15 cellular contexts compared by ENCODE assay signal in the genomic region with DNA sequence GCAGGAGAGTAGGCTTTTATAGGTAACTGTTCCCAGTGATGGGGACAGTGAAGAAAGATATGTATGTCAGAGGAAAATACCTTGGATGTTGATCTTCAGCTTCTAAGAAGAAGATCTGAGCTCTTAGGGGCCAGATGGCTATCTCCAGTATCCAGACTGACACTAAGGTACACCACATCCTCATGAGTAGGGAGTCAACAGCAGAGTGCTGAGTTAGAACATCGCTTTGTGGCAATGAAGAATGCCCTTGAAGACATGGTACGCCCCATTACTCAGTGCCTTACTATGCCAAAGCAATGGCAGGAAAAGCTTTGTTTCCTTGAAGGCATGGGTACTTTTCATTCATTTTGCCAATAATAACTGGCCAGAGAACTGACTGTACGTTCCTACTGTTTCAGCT.
DNase-seq lines count a peak whose midpoint lies in the region; ATAC-seq, FAIRE-seq and TF ChIP-seq lines count a peak whose summit lies in the region.
"Had no signal": no experiment of that assay in that cellular context is flagged by ENCODE, and none has a peak within 500 bp of the region (broad histone marks: within the 10 kb centered on the region; RNA-seq: fewer than 3 reads in every experiment).

No MANE protein-coding gene starts in this region.

- TF ChIP-seq CTCF in bronchial epithelial cell (IDR thresholded peaks at IDR 0.05; ENCODE audit: insufficient read depth, low read length, severe bottlenecking) = no peak
- no peak for TF ChIP-seq CTCF in keratinocyte (optimal IDR thresholded peaks at IDR 0.05 in 1 of 3, IDR thresholded peaks at IDR 0.05 in 1 of 3, conservative IDR thresholded peaks at IDR 0.05 in 1 of 3; ENCODE audit: extremely low read depth in 1 of 3, insufficient read depth in 2 of 3, low read length in 3 of 3)
- no peak for TF ChIP-seq CTCF in coronary artery (IDR thresholded peaks at IDR 0.05)

- H2AFZ ChIP-seq in keratinocyte (ENCODE audit: control insufficient read depth, low read length) = peak overlapping the region; percentile 12

- H3K79me2 ChIP-seq in keratinocyte (ENCODE audit: control insufficient read depth, insufficient read depth, low read length) = no peaks in the 10 kb centered on the region

- H3K4me1 ChIP-seq in keratinocyte (ENCODE audit: control insufficient read depth, extremely low read depth, insufficient read depth, low read length) = peaks cover 43% of the 10 kb centered on the region

- dilution Hi-C loops in keratinocyte (cut with MboI; ENCODE audit: extremely low pct_ligation_motif_present, low sequenced_read_pairs) = no loop called here

- H3K4me3 ChIP-seq in bronchial epithelial cell (ENCODE audit: low read depth, low read length) (no peak overlapping the region), keratinocyte (ENCODE audit: control insufficient read depth in 2 of 3, extremely low read depth in 1 of 3, insufficient read depth in 2 of 3, low read depth in 1 of 3, low read length in 3 of 3) (peak overlapping the region in 1 of 3 experiments; percentile 34), coronary artery (no peak overlapping the region)

- no peaks in the 10 kb centered on the region for H3K9me1 ChIP-seq in keratinocyte (ENCODE audit: control insufficient read depth, extremely low read depth, insufficient read depth, low read length)

- FAIRE-seq in bronchial epithelial cell (lab: Jason Lieb, UNC) = no peak
- FAIRE-seq in keratinocyte (lab: Jason Lieb, UNC) = peak; percentile 99
- FAIRE-seq: A204.1 had no signal

- H4K20me1 ChIP-seq in keratinocyte (ENCODE audit: control insufficient read depth, extremely low read depth, insufficient read depth, low read length) = no peaks in the 10 kb centered on the region

- H3K9ac ChIP-seq in keratinocyte (ENCODE audit: control insufficient read depth, extremely low read depth, insufficient read depth, low read length) = no peak overlapping the region
- H3K9ac ChIP-seq: KMS-11 had no signal

- ATAC-seq in HG03469 (IDR thresholded peaks at IDR 0.05; ENCODE audit: unreplicated experiment) = no peak

- peak overlapping the region; percentile 4 for H3K4me2 ChIP-seq in keratinocyte (ENCODE audit: control insufficient read depth, extremely low read depth, insufficient read depth, low read depth, low read length)
- H3K4me2 ChIP-seq: KMS-11 had no signal

- H3K27ac ChIP-seq in keratinocyte (ENCODE audit: control insufficient read depth, insufficient read depth, low read length) = peak overlapping the region; percentile 47
- H3K27ac ChIP-seq in coronary artery = no peak overlapping the region
- H3K27ac ChIP-seq: C4-2B, KMS-11 had no signal

- no peaks in the 10 kb centered on the region for H3K27me3 ChIP-seq in bronchial epithelial cell (ENCODE audit: control insufficient read depth, insufficient read depth, low read length)
- H3K27me3 ChIP-seq in keratinocyte (ENCODE audit: control insufficient read depth, extremely low read depth, insufficient read depth, low read length) = no peaks in the 10 kb centered on the region

- DNase-seq in A172 (ENCODE audit: low spot score) (peak; percentile 16), NCI-H226 (peak; percentile 32), bronchial epithelial cell (ENCODE audit: low read depth) (peak; percentile 66), keratinocyte (ENCODE audit: low read depth, low spot score) (peak; percentile 73), coronary artery (ENCODE audit: low spot score) (no peak), UCSD-AML1 (lab: John Stamatoyannopoulos, UW; ENCODE audit: unreplicated experiment) (no peak)
- DNase-seq in activated CD4-positive, CD25-positive, alpha-beta regulatory T cell treated with anti-CD3 and anti-CD28 coated beads, Interleukin-2, amount 50 U/mL, for 72 hours = no peak
- DNase-seq: GOT3, NCI-H1105 treated with DMSO at 0.1 percent for 48 hours, NCI-H1694 treated with DMSO at 0.1 percent for 48 hours, NCI-H748 treated with DMSO at 0.1 percent for 48 hours had no signal

- H3K36me3 ChIP-seq in bronchial epithelial cell (ENCODE audit: control insufficient read depth, insufficient read depth, low read length) (no peaks in the 10 kb centered on the region), keratinocyte (ENCODE audit: control insufficient read depth in 2 of 2, extremely low read depth in 1 of 2, insufficient read depth in 2 of 2, low read length in 2 of 2) (no peaks in the 10 kb centered on the region)

- no peaks in the 10 kb centered on the region for H3K9me3 ChIP-seq in keratinocyte (ENCODE audit: control insufficient read depth, low read depth, low read length)

Comparison
In these comparisons a context has a peak if more than half of its experiments do, and no peak if none do; other contexts are left out.
1. DNase-seq: peak in A172 (single experiment), NCI-H226 (single experiment), bronchial epithelial cell (single experiment) and keratinocyte (single experiment); none in coronary artery (single experiment), activated CD4-positive, CD25-positive, alpha-beta regulatory T cell treated with anti-CD3 and anti-CD28 coated beads, Interleukin-2, amount 50 U/mL, for 72 hours (single experiment) and UCSD-AML1 (single experiment).